11 cellular contexts compared by ENCODE assay signal in the genomic region with DNA sequence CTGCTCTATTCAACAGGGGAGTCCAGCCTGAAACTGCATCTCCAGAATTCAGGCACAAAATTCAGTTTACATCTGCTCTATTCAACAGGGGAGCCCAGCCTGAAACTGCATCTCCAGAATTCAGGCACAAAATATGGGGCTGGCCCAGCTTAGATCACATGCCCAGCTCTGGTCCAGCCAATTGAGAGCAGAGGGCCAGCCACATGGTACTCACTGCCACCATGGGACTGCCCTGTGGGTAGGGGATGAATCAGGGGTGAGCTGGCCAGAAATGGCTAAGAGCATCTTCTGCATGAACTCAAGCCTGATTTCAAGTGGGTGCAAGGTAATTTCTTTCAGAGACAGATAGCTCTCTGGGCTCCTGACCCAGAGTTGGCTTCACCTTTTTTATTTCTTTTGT.
DNase-seq lines count a peak whose midpoint lies in the region; ATAC-seq, FAIRE-seq and TF ChIP-seq lines count a peak whose summit lies in the region.
"Had no signal": no experiment of that assay in that cellular context is flagged by ENCODE, and none has a peak within 500 bp of the region (broad histone marks: within the 10 kb centered on the region; RNA-seq: fewer than 3 reads in every experiment).

No MANE protein-coding gene starts in this region.

- H3K36me3 Mint-ChIP-seq in HFFc6 (ENCODE audit: low read depth) = no peaks in the 10 kb centered on the region

- H3K27ac Mint-ChIP-seq in HFFc6 = peak overlapping the region; percentile 67

- peaks cover 51% of the 10 kb centered on the region for H3K4me1 Mint-ChIP-seq in HFFc6 (ENCODE audit: low read depth)

- no peak for TF ChIP-seq CTCF in AG10803 (conservative IDR thresholded peaks at IDR 0.05; ENCODE audit: low read length)
- no peak for TF ChIP-seq CTCF in HFFc6 (IDR thresholded peaks at IDR 0.05)
- no peak for TF ChIP-seq CTCF in coronary artery (IDR thresholded peaks at IDR 0.05)

- peak overlapping the region; percentile 27; the same call in 1 of the 2 replicates for H3K4me3 Mint-ChIP-seq in HFFc6

- DNase-seq in AG10803 (ENCODE audit: low read depth) = peak; percentile 54
- DNase-seq in HFFc6 = peak; percentile 68
- DNase-seq in coronary artery (ENCODE audit: low spot score) = no peak
- no peak for DNase-seq in frontal cortex (ENCODE audit: low spot score in 2 of 2)
- DNase-seq in D341Med (ENCODE audit: low spot score) = no peak
- DNase-seq: H7, Karpas-422, mesendoderm had no signal

- H2AFZ ChIP-seq in neuron (ENCODE audit: low read depth, low read length) = peak overlapping the region; percentile 15

- peak overlapping the region; percentile 93 to 99 for H3K27ac ChIP-seq in coronary artery

- ATAC-seq in HG03439 (IDR thresholded peaks at IDR 0.05; ENCODE audit: unreplicated experiment) (no peak), HG02588 (IDR thresholded peaks at IDR 0.05; ENCODE audit: unreplicated experiment) (no peak)

- H3K36me3 ChIP-seq in neuron (ENCODE audit: insufficient read depth, low read length) = no peaks in the 10 kb centered on the region

- H3K9me3 ChIP-seq in neuron (ENCODE audit: low read length) = no peaks in the 10 kb centered on the region

- peaks cover 2% of the 10 kb centered on the region; the same call in 1 of the 2 replicates for H3K27me3 Mint-ChIP-seq in HFFc6 (ENCODE audit: insufficient read depth)

- no peaks in the 10 kb centered on the region for H3K27me3 ChIP-seq in neuron (ENCODE audit: insufficient read depth, low read length)

- no peaks in the 10 kb centered on the region for H3K9me3 Mint-ChIP-seq in HFFc6

- peaks cover 25% of the 10 kb centered on the region for H3K4me1 ChIP-seq in neuron (ENCODE audit: insufficient read depth, low read length)

- H3K4me3 ChIP-seq in AG10803 (ENCODE audit: low read length) (no peak overlapping the region), coronary artery (no peak overlapping the region), neuron (ENCODE audit: low read length) (no peak overlapping the region)

- no peak for FAIRE-seq in frontal cortex (lab: Jason Lieb, UNC)

Comparison
In these comparisons a context has a peak if more than half of its experiments do, and no peak if none do; other contexts are left out.
1. DNase-seq: peak in AG10803 (single experiment) and HFFc6 (single experiment); none in coronary artery (single experiment), frontal cortex (0 of 2) and D341Med (single experiment).